ENCODE assay signal across 21 cellular contexts in genomic region chr5:91352831-91353695, GRCh38.
"Had no signal": no experiment of that assay in that cellular context is flagged by ENCODE, and none has a peak within 500 bp of the region (broad histone marks: within the 10 kb centered on the region; RNA-seq: fewer than 3 reads in every experiment).

No MANE protein-coding gene starts in this region.

- H3K9me3 ChIP-seq: esophagus squamous epithelium, left ventricle myocardium inferior, suprapubic skin, transverse colon, uterus had no signal

- H3K4me1 ChIP-seq: left ventricle myocardium inferior, suprapubic skin, uterus had no signal

- ATAC-seq: activated T-cell treated with anti-CD3 and anti-CD28 coated beads, Interleukin-2, amount 50 U/mL, for 72 hours had no signal

- H3K9me3 Mint-ChIP-seq: immature natural killer cell had no signal

- H3K27ac Mint-ChIP-seq: activated T-cell treated with anti-CD3 and anti-CD28 coated beads, Interleukin-2, amount 50 U/mL, for 72 hours; immature natural killer cell; nephron progenitor cell; progenitor cell of endocrine pancreas; stimulated activated naive CD8-positive, alpha-beta T cell treated with anti-CD3 and anti-CD28 coated beads, Interleukin-15, Interleukin-2, amounts not matched to agents 100 ng/mL and 50 ng/mL, for 24 hours had no signal

- H3K36me3 Mint-ChIP-seq: immature natural killer cell had no signal

- H3K4me3 Mint-ChIP-seq: activated T-cell treated with anti-CD3 and anti-CD28 coated beads, Interleukin-2, amount 50 U/mL, for 72 hours; immature natural killer cell; nephron progenitor cell; stimulated activated naive CD8-positive, alpha-beta T cell treated with anti-CD3 and anti-CD28 coated beads, Interleukin-15, Interleukin-2, amounts not matched to agents 100 ng/mL and 50 ng/mL, for 24 hours had no signal

- H3K36me3 ChIP-seq: esophagus squamous epithelium, left ventricle myocardium inferior, suprapubic skin, transverse colon, uterus had no signal

- H3K4me1 Mint-ChIP-seq: immature natural killer cell had no signal

- H3K27ac ChIP-seq: esophagus squamous epithelium, left ventricle myocardium inferior, skin epidermis, suprapubic skin, transverse colon, uterus had no signal

- H3K27me3 Mint-ChIP-seq: progenitor cell of endocrine pancreas had no signal

- DNase-seq: activated CD4-positive, CD25-positive, alpha-beta regulatory T cell treated with anti-CD3 and anti-CD28 coated beads, Interleukin-2, amount 50 U/mL, for 72 hours; activated CD8-positive, alpha-beta memory T cell treated with anti-CD3 and anti-CD28 coated beads for 24 hours; activated CD8-positive, alpha-beta memory T cell treated with anti-CD3 and anti-CD28 coated beads, Interleukin-2, amount 50 U/mL, for 48 hours; activated effector memory CD4-positive, alpha-beta T cell treated with anti-CD3 and anti-CD28 coated beads, Interleukin-2, amount 50 U/mL, for 16 hours; activated naive CD4-positive, alpha-beta T cell treated with anti-CD3 and anti-CD28 coated beads, Interleukin-2, amount 50 U/mL, for 16 hours; activated T-cell treated with anti-CD3 and anti-CD28 coated beads, Interleukin-2, amount 50 U/mL, for 72 hours; effector memory CD4-positive, alpha-beta T cell; esophagus squamous epithelium; immature natural killer cell; kidney glomerular epithelial cell; left ventricle myocardium inferior; mammary epithelial cell; midbrain; nephron progenitor cell; T-helper 9 cell; transverse colon; uterus had no signal

- H3K27me3 ChIP-seq: esophagus squamous epithelium, suprapubic skin, transverse colon, uterus had no signal

- H3K4me3 ChIP-seq: esophagus squamous epithelium, left ventricle myocardium inferior, skin epidermis, suprapubic skin, transverse colon, uterus had no signal
